ENCODE assay signal across 2 cellular contexts in genomic region chr3:49776101-49776500, GRCh38. TPM values are rescaled to one million over a fixed set of nuclear protein-coding genes. Genes with fewer than 3 reads are reported as not detected.
"Had no signal": no experiment of that assay in that cellular context is flagged by ENCODE, and none has a peak within 500 bp of the region (broad histone marks: within the 10 kb centered on the region; RNA-seq: fewer than 3 reads in every experiment).

No MANE protein-coding gene starts in this region.

RNA-seq across cellular contexts. Expression of gene CDHR4, which starts 23.6 kb away (rescaled TPM):
- total RNA-seq: G401, GM12878 had no signal
- polyA plus RNA-seq: GM12878 had no signal
